ENCODE assay signal across 8 cellular contexts in the genomic region with DNA sequence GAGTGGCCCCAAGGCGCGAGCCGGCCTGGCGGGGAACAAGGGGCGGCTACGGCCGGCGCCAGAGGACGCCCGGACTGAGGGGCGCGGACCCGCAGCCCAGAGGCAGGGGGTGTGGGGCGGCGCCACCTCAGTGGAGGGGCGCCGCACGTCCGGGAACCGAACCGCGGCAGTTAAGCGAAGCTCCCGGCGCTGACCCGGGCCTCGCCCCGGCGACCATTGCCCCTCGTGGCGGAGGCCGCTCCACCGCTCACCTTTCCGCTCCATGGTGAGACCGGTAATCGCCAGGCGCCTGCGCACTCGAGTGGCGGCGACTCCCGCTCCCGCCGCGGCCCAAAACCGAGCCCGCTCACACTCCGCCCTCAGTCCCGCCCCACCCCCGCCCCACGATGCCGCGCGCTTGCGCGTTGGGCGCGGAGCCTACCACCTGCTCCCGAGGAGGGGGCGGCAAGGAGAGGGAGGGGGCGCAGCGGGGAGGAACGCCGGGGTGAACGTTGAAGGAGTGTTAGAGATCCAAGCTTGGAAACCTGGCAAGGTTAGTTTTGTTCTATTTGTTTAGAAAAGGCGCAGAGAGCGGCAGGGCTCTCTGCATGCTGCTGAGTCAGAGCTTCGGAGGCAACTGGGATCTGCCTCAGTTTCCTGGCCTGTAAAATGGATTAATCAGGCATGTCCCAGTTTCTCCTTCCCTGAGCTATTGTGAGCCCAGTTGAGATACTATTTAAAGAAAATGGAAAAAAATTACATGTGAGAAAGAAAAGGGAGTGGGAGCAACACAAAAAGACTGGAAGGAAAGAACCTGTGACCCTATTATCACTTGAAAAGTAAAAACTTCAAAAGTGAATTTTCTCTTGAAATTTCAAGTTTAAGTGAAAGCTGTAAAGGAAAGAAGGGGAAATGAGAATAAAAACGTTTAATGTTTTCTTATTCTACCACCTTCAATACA.
DNase-seq lines count a peak whose midpoint lies in the region; ATAC-seq lines count a peak whose summit lies in the region.

A gene (minus strand): TSS at position 306 of the 940 bp plus-strand sequence. CDS start 42 bp downstream, at position 264.

- DNase-seq in AG08395 (ENCODE audit: low spot score) = peak; percentile 97
- DNase-seq in NCI-H2227 (lab: John Stamatoyannopoulos, UW; ENCODE audit: unreplicated experiment) = peak; percentile 95
- DNase-seq in activated CD4-positive, CD25-positive, alpha-beta regulatory T cell (lab: John Stamatoyannopoulos, UW) = peak; percentile 72 to 84 (median 80)
- peak; percentile 74 for DNase-seq in central memory CD4-positive, alpha-beta T cell
- peak; percentile 80 for DNase-seq in iris pigment epithelial cell (ENCODE audit: low read depth)
- peak; percentile 80 to 86 for DNase-seq in stimulated activated CD4-positive, alpha-beta T cell treated with anti-CD3 and anti-CD28 coated beads, Interleukin-12 subunit alpha, Interleukin-12 subunit beta, amount 100 ng/mL, for 24 hours (ENCODE audit: low read depth in 2 of 2)

- peak; percentile 82 for ATAC-seq in GM18907 (IDR thresholded peaks at IDR 0.05; ENCODE audit: unreplicated experiment)
- peak; percentile 73 for ATAC-seq in HG03139 (IDR thresholded peaks at IDR 0.05; ENCODE audit: unreplicated experiment)

Comparison
In these comparisons a context has a peak if more than half of its experiments do, and no peak if none do; other contexts are left out.
1. Peak in every context shown above with its lines: DNase-seq and ATAC-seq.